In the genomic region with DNA sequence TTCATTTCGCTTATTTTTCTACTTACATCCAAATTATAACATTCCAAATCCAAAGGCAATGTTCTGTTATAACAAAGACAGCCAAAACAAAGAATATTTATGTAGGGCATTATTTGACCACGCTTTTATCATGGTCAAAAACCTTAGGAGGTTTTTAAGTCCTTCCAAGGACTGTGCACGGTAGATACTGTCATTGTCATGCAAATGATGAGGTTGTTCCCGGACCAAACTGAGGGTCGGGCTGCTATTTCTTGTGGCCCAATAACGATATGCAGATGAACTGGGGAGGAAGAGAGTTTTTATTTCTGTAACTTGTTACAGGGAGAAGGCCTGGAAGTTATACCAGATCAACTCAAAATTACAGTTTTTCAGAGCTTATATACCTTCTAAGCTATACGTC, we compare ENCODE assay signal across 1 cellular context.
TF ChIP-seq lines count a peak whose summit lies in the region.

No MANE protein-coding gene starts in this region.

TF ChIP-seq in GM23338, 12 proteins besides CTCF, POLR2A, EP300 and RAD21 (continued from another document):
- TF ChIP-seq, protein P1, sequence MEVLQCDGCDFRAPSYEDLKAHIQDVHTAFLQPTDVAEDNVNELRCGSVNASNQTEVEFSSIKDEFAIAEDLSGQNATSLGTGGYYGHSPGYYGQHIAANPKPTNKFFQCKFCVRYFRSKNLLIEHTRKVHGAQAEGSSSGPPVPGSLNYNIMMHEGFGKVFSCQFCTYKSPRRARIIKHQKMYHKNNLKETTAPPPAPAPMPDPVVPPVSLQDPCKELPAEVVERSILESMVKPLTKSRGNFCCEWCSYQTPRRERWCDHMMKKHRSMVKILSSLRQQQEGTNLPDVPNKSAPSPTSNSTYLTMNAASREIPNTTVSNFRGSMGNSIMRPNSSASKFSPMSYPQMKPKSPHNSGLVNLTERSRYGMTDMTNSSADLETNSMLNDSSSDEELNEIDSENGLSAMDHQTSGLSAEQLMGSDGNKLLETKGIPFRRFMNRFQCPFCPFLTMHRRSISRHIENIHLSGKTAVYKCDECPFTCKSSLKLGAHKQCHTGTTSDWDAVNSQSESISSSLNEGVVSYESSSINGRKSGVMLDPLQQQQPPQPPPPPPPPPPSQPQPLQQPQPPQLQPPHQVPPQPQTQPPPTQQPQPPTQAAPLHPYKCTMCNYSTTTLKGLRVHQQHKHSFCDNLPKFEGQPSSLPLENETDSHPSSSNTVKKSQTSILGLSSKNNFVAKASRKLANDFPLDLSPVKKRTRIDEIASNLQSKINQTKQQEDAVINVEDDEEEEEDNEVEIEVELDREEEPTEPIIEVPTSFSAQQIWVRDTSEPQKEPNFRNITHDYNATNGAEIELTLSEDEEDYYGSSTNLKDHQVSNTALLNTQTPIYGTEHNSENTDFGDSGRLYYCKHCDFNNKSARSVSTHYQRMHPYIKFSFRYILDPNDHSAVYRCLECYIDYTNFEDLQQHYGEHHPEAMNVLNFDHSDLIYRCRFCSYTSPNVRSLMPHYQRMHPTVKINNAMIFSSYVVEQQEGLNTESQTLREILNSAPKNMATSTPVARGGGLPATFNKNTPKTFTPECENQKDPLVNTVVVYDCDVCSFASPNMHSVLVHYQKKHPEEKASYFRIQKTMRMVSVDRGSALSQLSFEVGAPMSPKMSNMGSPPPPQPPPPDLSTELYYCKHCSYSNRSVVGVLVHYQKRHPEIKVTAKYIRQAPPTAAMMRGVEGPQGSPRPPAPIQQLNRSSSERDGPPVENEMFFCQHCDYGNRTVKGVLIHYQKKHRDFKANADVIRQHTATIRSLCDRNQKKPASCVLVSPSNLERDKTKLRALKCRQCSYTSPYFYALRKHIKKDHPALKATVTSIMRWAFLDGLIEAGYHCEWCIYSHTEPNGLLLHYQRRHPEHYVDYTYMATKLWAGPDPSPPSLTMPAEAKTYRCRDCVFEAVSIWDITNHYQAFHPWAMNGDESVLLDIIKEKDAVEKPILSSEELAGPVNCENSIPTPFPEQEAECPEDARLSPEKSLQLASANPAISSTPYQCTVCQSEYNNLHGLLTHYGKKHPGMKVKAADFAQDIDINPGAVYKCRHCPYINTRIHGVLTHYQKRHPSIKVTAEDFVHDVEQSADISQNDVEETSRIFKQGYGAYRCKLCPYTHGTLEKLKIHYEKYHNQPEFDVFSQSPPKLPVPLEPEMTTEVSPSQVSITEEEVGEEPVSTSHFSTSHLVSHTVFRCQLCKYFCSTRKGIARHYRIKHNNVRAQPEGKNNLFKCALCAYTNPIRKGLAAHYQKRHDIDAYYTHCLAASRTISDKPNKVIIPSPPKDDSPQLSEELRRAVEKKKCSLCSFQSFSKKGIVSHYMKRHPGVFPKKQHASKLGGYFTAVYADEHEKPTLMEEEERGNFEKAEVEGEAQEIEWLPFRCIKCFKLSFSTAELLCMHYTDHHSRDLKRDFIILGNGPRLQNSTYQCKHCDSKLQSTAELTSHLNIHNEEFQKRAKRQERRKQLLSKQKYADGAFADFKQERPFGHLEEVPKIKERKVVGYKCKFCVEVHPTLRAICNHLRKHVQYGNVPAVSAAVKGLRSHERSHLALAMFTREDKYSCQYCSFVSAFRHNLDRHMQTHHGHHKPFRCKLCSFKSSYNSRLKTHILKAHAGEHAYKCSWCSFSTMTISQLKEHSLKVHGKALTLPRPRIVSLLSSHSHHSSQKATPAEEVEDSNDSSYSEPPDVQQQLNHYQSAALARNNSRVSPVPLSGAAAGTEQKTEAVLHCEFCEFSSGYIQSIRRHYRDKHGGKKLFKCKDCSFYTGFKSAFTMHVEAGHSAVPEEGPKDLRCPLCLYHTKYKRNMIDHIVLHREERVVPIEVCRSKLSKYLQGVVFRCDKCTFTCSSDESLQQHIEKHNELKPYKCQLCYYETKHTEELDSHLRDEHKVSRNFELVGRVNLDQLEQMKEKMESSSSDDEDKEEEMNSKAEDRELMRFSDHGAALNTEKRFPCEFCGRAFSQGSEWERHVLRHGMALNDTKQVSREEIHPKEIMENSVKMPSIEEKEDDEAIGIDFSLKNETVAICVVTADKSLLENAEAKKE (CRISPR knock-in tag; IDR thresholded peaks at IDR 0.05) = no peak
- TF ChIP-seq NANOG (IDR thresholded peaks at IDR 0.05; ENCODE audit: borderline replicate concordance) (no peak), POLR2AphosphoS5 (IDR thresholded peaks at IDR 0.05; ENCODE audit: low read depth) (no peak), EZH2 (IDR thresholded peaks at IDR 0.05; ENCODE audit: low read depth, unreplicated experiment) (no peak), ZNF331 (CRISPR knock-in tag; IDR thresholded peaks at IDR 0.05; ENCODE audit: low read depth) (no peak), CREB1 (CRISPR knock-in tag; IDR thresholded peaks at IDR 0.05; ENCODE audit: low read depth) (no peak), JUNB (IDR thresholded peaks at IDR 0.05; ENCODE audit: unreplicated experiment) (no peak)
- TF ChIP-seq, protein P2, sequence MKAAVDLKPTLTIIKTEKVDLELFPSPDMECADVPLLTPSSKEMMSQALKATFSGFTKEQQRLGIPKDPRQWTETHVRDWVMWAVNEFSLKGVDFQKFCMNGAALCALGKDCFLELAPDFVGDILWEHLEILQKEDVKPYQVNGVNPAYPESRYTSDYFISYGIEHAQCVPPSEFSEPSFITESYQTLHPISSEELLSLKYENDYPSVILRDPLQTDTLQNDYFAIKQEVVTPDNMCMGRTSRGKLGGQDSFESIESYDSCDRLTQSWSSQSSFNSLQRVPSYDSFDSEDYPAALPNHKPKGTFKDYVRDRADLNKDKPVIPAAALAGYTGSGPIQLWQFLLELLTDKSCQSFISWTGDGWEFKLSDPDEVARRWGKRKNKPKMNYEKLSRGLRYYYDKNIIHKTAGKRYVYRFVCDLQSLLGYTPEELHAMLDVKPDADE (IDR thresholded peaks at IDR 0.05) = no peak
TF ChIP-seq in GM23338: peak in this region for 0.
